In genomic region chr17:64261422-64262124, GRCh38 we compare ENCODE assay signal across 9 cellular contexts. TPM values are rescaled to one million over a fixed set of nuclear protein-coding genes. Genes with fewer than 3 reads are reported as not detected.
DNase-seq lines count a peak whose midpoint lies in the region; ATAC-seq, FAIRE-seq and TF ChIP-seq lines count a peak whose summit lies in the region.
"Had no signal": no experiment of that assay in that cellular context is flagged by ENCODE, and none has a peak within 500 bp of the region (broad histone marks: within the 10 kb centered on the region; RNA-seq: fewer than 3 reads in every experiment).

No MANE protein-coding gene starts in this region.

- no peak for TF ChIP-seq CTCF in A549 (IDR thresholded peaks at IDR 0.05)
- TF ChIP-seq CTCF in KMS-11 (conservative IDR thresholded peaks at IDR 0.05; ENCODE audit: low read depth, low read length), result no peak
- no peak for TF ChIP-seq CTCF in MCF 10A (IDR thresholded peaks at IDR 0.05; ENCODE audit: unreplicated experiment)
- no peak for TF ChIP-seq CTCF in GM13976 (IDR thresholded peaks at IDR 0.05; ENCODE audit: borderline replicate concordance, control extremely low read depth, extremely low read depth, insufficient read depth, missing control alignments)

- H2AFZ ChIP-seq in KMS-11 (ENCODE audit: low read depth), result peak overlapping the region; percentile 91

- TF ChIP-seq RAD21 in A549 (conservative IDR thresholded peaks at IDR 0.05 in 1 of 2, IDR thresholded peaks at IDR 0.05 in 1 of 2), result no peak

- H3K36me3 Mint-ChIP-seq in MCF 10A (ENCODE audit: insufficient read depth, unreplicated experiment), result peaks cover 6% of the 10 kb centered on the region

- H3K4me2 ChIP-seq in A549 (peak overlapping the region; percentile 96), KMS-11 (peak overlapping the region; percentile 96)

- H3K4me1 Mint-ChIP-seq in MCF 10A (ENCODE audit: insufficient read depth, unreplicated experiment), result peaks cover 34% of the 10 kb centered on the region

- H3K4me1 ChIP-seq in A549 (peaks cover 22% of the 10 kb centered on the region; the same call in 2 of the 3 replicates), KMS-11 (ENCODE audit: low read depth, poor library complexity, severe bottlenecking) (peaks cover 20% of the 10 kb centered on the region), mucosa of rectum (ENCODE audit: control insufficient read depth in 2 of 2, insufficient read depth in 2 of 2, low read length in 2 of 2) (peaks cover 6 to 19% of the 10 kb centered on the region in 2 donors)

- POLR2A ChIA-PET in A549 (lab: Yijun Ruan, JAX) (interaction anchor here (0.6 to 1.4 kb wide), 3 partner anchors 114 to 157 kb away, joined by 3 to 8 read pairs (median 4); no protein-coding TSS in a partner anchor), MCF 10A (lab: Yijun Ruan, JAX) (interaction anchor here (0.7 to 3.4 kb wide), 15 partner anchors 10 to 136 kb away, joined by 3 to 74 read pairs (median 6); no protein-coding TSS in a partner anchor)

- H3K36me3 ChIP-seq in KMS-11 (ENCODE audit: insufficient read depth) (no peaks in the 10 kb centered on the region), mucosa of rectum (ENCODE audit: control insufficient read depth in 2 of 2, insufficient read depth in 2 of 2, low read length in 2 of 2) (no peaks in the 10 kb centered on the region)

- H3K27ac Mint-ChIP-seq in MCF 10A (ENCODE audit: low read depth, unreplicated experiment), result peak overlapping the region; percentile 20

- H3K27ac ChIP-seq in A549 (peak overlapping the region in 1 of 2 experiments; percentile 88; a peak in 1 of 6 replicates), KMS-11 (peak overlapping the region; percentile 77), mucosa of rectum (ENCODE audit: low read depth in 2 of 2, low read length in 2 of 2) (peak overlapping the region; percentile 77 to 88)

- intact Hi-C loops in MCF 10A (cut with micrococcal nuclease), result loop anchor here (5.0 kb wide), 2 partner anchors 44 to 64 kb away; no protein-coding TSS in a partner anchor

- in situ Hi-C loops in GM13976 (cut with MboI; ENCODE audit: low sequenced_read_pairs, unreplicated experiment), result no loop called here

- TF ChIP-seq EP300 in A549 (IDR thresholded peaks at IDR 0.05), result no peak

- peak overlapping the region; percentile 89 for H3K4me3 ChIP-seq in A549
- H3K4me3 ChIP-seq in KMS-11 (IDR thresholded peaks at IDR 0.05; ENCODE audit: insufficient read depth, low read depth, low read length), result peak overlapping the region; percentile 47
- peak overlapping the region; percentile 75 to 90 for H3K4me3 ChIP-seq in mucosa of rectum (ENCODE audit: low read length in 2 of 2)

- ATAC-seq in A549 (no peak), GM18861 (IDR thresholded peaks at IDR 0.05; ENCODE audit: unreplicated experiment) (no peak)

- H3K27me3 Mint-ChIP-seq in MCF 10A (ENCODE audit: insufficient read depth, unreplicated experiment), result no peaks in the 10 kb centered on the region

- H3K27me3 ChIP-seq in KMS-11 (ENCODE audit: insufficient read depth, low read depth) (no peaks in the 10 kb centered on the region), mucosa of rectum (ENCODE audit: control insufficient read depth in 2 of 2, insufficient read depth in 2 of 2, low read length in 2 of 2) (peaks cover 0 to 2% of the 10 kb centered on the region in 2 donors)

- H3K9me3 Mint-ChIP-seq in MCF 10A (ENCODE audit: unreplicated experiment), result no peaks in the 10 kb centered on the region

- CTCF ChIA-PET in A549 (lab: Yijun Ruan, JAX) (interaction anchor here (1.0 to 1.4 kb wide), 2 partner anchors 20 to 26 kb away, joined by 4 read pairs; no protein-coding TSS in a partner anchor), MCF 10A (lab: Yijun Ruan, JAX) (interaction anchor here (1.0 kb wide), 1 partner anchor 22 kb away, joined by 3 read pairs; no protein-coding TSS in a partner anchor)

- FAIRE-seq in A549 (lab: Jason Lieb, UNC), result no peak
- FAIRE-seq: colon had no signal

- peak overlapping the region; percentile 84 for H3K4me3 Mint-ChIP-seq in MCF 10A (ENCODE audit: unreplicated experiment)

- peak overlapping the region; percentile 74 for H3K9ac ChIP-seq in KMS-11
- peak overlapping the region; percentile 78 to 80 for H3K9ac ChIP-seq in mucosa of rectum (ENCODE audit: low read depth in 1 of 2, low read length in 2 of 2)

- DNase-seq in A549 (ENCODE audit: low read depth in 1 of 2, low spot score in 1 of 2), result no peak
- no peak for DNase-seq in MCF 10A (ENCODE audit: unreplicated experiment)
- no peak for DNase-seq in NCI-H1436 (lab: John Stamatoyannopoulos, UW)
- no peak for DNase-seq in GM13976 (ENCODE audit: low spot score)
- DNase-seq in NCI-H526 (lab: John Stamatoyannopoulos, UW), result no peak

- H4K20me1 ChIP-seq in KMS-11 (ENCODE audit: insufficient read depth), result peaks cover under 1% of the 10 kb centered on the region; the same call in 1 of the 2 replicates

- WGBS in A549 (ENCODE audit: missing lambda C conversion rate), result 76% methylated on average over 5 of the region's 5 CpGs

- no peak for TF ChIP-seq POLR2A in A549 (IDR thresholded peaks at IDR 0.05; ENCODE audit: low read length)

- peaks cover 46% of the 10 kb centered on the region for H3K79me2 ChIP-seq in KMS-11 (ENCODE audit: insufficient read depth, low read depth)

- H3K9me3 ChIP-seq in A549 (no peaks in the 10 kb centered on the region), mucosa of rectum (ENCODE audit: control insufficient read depth in 2 of 2, low read length in 2 of 2) (no peaks in the 10 kb centered on the region)

- BruUV-seq in MCF 10A (replicated peaks; lab: Mats Ljungman, UMichigan), result no TSS peak

TF ChIP-seq in A549, 52 proteins besides CTCF, POLR2A, EP300 and RAD21:
- TF ChIP-seq, protein P1, sequence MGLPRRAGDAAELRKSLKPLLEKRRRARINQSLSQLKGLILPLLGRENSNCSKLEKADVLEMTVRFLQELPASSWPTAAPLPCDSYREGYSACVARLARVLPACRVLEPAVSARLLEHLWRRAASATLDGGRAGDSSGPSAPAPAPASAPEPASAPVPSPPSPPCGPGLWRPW (IDR thresholded peaks at IDR 0.05), result no peak
- no peak for TF ChIP-seq ZNF302 (CRISPR knock-in tag; IDR thresholded peaks at IDR 0.05)
- no peak for TF ChIP-seq TP53 (CRISPR knock-in tag; IDR thresholded peaks at IDR 0.05)
- TF ChIP-seq RNF2 (IDR thresholded peaks at IDR 0.05; ENCODE audit: borderline replicate concordance, low read depth), result no peak
- TF ChIP-seq NR3C1 (IDR thresholded peaks at IDR 0.05), result no peak
- TF ChIP-seq RARB (CRISPR knock-in tag; IDR thresholded peaks at IDR 0.05), result no peak
- no peak for TF ChIP-seq GATA3 (IDR thresholded peaks at IDR 0.05; ENCODE audit: borderline replicate concordance)
- TF ChIP-seq, protein P2, sequence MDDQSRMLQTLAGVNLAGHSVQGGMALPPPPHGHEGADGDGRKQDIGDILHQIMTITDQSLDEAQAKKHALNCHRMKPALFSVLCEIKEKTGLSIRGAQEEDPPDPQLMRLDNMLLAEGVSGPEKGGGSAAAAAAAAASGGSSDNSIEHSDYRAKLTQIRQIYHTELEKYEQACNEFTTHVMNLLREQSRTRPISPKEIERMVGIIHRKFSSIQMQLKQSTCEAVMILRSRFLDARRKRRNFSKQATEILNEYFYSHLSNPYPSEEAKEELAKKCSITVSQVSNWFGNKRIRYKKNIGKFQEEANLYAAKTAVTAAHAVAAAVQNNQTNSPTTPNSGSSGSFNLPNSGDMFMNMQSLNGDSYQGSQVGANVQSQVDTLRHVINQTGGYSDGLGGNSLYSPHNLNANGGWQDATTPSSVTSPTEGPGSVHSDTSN (IDR thresholded peaks at IDR 0.05), result no peak
- no peak for TF ChIP-seq EHF (CRISPR knock-in tag; IDR thresholded peaks at IDR 0.05)
- TF ChIP-seq JUN (IDR thresholded peaks at IDR 0.05), result no peak
- no peak for TF ChIP-seq CHD4 (IDR thresholded peaks at IDR 0.05; ENCODE audit: borderline replicate concordance)
- no peak for TF ChIP-seq NPAS2 (CRISPR knock-in tag; IDR thresholded peaks at IDR 0.05; ENCODE audit: borderline replicate concordance)
- no peak for TF ChIP-seq HOXA7 (CRISPR knock-in tag; IDR thresholded peaks at IDR 0.05)
- no peak for TF ChIP-seq TFCP2L1 (CRISPR knock-in tag; IDR thresholded peaks at IDR 0.05)
- no peak for TF ChIP-seq ESRRA (IDR thresholded peaks at IDR 0.05; ENCODE audit: borderline replicate concordance, low read length)
- no peak for TF ChIP-seq SREBF2 (IDR thresholded peaks at IDR 0.05)
- TF ChIP-seq CBX8 (IDR thresholded peaks at IDR 0.05), result no peak
- TF ChIP-seq, protein P3, sequence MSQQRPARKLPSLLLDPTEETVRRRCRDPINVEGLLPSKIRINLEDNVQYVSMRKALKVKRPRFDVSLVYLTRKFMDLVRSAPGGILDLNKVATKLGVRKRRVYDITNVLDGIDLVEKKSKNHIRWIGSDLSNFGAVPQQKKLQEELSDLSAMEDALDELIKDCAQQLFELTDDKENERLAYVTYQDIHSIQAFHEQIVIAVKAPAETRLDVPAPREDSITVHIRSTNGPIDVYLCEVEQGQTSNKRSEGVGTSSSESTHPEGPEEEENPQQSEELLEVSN (IDR thresholded peaks at IDR 0.05; ENCODE audit: borderline replicate concordance, low read depth), result no peak
- TF ChIP-seq KDM1A (IDR thresholded peaks at IDR 0.05; ENCODE audit: low read depth), result no peak
- TF ChIP-seq MYC (IDR thresholded peaks at IDR 0.05; ENCODE audit: borderline replicate concordance, low read length), result no peak

RNA-seq across cellular contexts. Expression of gene TEX2, which starts 1.5 kb away (rescaled TPM):
- polyA plus RNA-seq in A549 (2011; rRNA removed) (15.0 and 16.2 TPM in 2 replicates), A549 (2017; fragmentation: RNase III; extraction: RNeasy Plus Mini Kit Qiagen cat#74134 plus additional on column Dnase treatment) (9.3 to 9.6 TPM (median 9.3 TPM) in 3 replicates)
- polyA plus RNA-seq in A549 (2012; cell fraction: cytosol; rRNA removed), result 6.6 and 7.6 TPM in 2 replicates
- 5.4 and 6.6 TPM in 2 replicates for polyA plus RNA-seq in A549 (2012; cell fraction: nucleus; rRNA removed)
- polyA minus RNA-seq in A549 (2011; rRNA and poly(A)+ RNA removed), result 15.5 and 16.8 TPM in 2 replicates
- 33.7 and 42.2 TPM in 2 replicates for total RNA-seq in MCF 10A (2022)
